ENCODE assay signal across 8 cellular contexts in the genomic region with DNA sequence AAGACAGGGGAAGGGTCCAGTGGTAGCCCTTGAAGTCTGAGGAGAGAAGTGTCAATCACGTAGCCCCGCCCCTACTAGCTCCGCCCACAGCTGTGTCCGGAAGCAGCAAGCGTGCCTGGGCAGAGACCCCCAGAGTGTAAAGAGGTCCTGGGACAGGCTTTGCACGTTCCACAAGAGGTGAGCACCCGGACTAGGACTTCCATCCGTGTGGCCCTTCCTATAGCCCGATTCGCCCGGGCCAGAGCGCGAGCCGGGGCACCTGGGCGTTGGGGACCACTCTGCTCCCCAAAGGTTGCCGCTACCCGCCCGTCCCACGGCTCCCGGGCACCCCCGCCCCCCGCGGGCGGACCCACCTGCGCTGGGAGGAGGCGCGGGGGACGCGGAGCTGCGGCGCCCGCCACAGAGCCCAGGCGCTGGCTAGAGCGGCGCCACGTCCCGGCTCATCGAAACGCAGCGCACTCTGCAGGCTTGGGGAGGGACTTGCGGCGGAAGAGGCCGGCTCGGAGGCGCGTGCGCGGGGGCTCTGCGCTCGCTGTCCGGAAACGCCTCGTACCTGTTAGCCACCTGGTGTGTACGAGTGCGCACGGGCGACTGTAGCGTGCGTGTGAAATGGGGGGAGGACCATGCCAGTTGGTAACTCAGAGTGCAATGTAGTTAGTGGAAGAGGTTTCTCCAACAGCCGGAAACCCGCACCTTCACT. TPM values are rescaled to one million over a fixed set of nuclear protein-coding genes. Genes with fewer than 3 reads are reported as not detected.
A peak's percentile ranks its signal among the peaks of the same experiment; 100 is the strongest.
DNase-seq lines count a peak whose midpoint lies in the region; ATAC-seq, FAIRE-seq and TF ChIP-seq lines count a peak whose summit lies in the region.

A gene with protein sequence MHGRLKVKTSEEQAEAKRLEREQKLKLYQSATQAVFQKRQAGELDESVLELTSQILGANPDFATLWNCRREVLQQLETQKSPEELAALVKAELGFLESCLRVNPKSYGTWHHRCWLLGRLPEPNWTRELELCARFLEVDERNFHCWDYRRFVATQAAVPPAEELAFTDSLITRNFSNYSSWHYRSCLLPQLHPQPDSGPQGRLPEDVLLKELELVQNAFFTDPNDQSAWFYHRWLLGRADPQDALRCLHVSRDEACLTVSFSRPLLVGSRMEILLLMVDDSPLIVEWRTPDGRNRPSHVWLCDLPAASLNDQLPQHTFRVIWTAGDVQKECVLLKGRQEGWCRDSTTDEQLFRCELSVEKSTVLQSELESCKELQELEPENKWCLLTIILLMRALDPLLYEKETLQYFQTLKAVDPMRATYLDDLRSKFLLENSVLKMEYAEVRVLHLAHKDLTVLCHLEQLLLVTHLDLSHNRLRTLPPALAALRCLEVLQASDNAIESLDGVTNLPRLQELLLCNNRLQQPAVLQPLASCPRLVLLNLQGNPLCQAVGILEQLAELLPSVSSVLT (minus strand): TSS at position 464 of the 700 bp plus-strand sequence. CDS start 482 bp downstream, outside the sequence.

- H3K9me3 ChIP-seq in RWPE2 (ENCODE audit: severe bottlenecking) (no peaks in the 10 kb centered on the region), neural progenitor cell (ENCODE audit: low read depth) (no peaks in the 10 kb centered on the region)

- peak within 1 kb of the TSS; percentile 90 for H3K27ac Mint-ChIP-seq in neural progenitor cell

- H3K79me2 ChIP-seq in neural progenitor cell (ENCODE audit: low read depth) = peaks cover 8% of the 10 kb centered on the region

- H3K27me3 ChIP-seq in RWPE2 (ENCODE audit: insufficient read depth, poor library complexity, severe bottlenecking) = no peaks in the 10 kb centered on the region
- H3K27me3 ChIP-seq in neural progenitor cell = no peaks in the 10 kb centered on the region

- peak within 1 kb of the TSS; percentile 91 for H3K4me3 Mint-ChIP-seq in neural progenitor cell

- peaks cover 15% of the 10 kb centered on the region for H3K4me1 Mint-ChIP-seq in neural progenitor cell

- DNase-seq in ELR (ENCODE audit: low read depth) (peak; percentile 87), H54 (ENCODE audit: insufficient read length, low spot score) (peak; percentile 75), LoVo (ENCODE audit: low spot score) (peak; percentile 94), RWPE2 (ENCODE audit: low spot score) (peak; percentile 93), foreskin fibroblast (peak; percentile 84 to 95), neural progenitor cell (ENCODE audit: low spot score) (peak; percentile 96), stromal cell of bone marrow (ENCODE audit: low read depth) (peak; percentile 64)
- peak; percentile 96 for DNase-seq in activated effector memory CD4-positive, alpha-beta T cell treated with anti-CD3 and anti-CD28 coated beads, Interleukin-2, amount 50 U/mL, for 16 hours

- H4K20me1 ChIP-seq in neural progenitor cell (ENCODE audit: low read depth) = no peaks in the 10 kb centered on the region

- peak within 1 kb of the TSS; percentile 91 for H2AFZ ChIP-seq in neural progenitor cell (replicated peaks)

- H3K9ac ChIP-seq in neural progenitor cell = peak within 1 kb of the TSS; percentile 68

- peaks cover 2% of the 10 kb centered on the region for H3K36me3 Mint-ChIP-seq in neural progenitor cell

- no peak for FAIRE-seq in H54 (lab: Jason Lieb, UNC)

- H3K4me3 ChIP-seq in RWPE2 (ENCODE audit: severe bottlenecking) = peak within 1 kb of the TSS; percentile 88
- peak within 1 kb of the TSS; percentile 76 to 94 for H3K4me3 ChIP-seq in foreskin fibroblast (ENCODE audit: low read depth in 1 of 2, low read length in 2 of 2)
- H3K4me3 ChIP-seq in neural progenitor cell = peak within 1 kb of the TSS; percentile 86

- no peaks in the 10 kb centered on the region for H3K9me3 Mint-ChIP-seq in neural progenitor cell

- H3F3A ChIP-seq in neural progenitor cell (ENCODE audit: low read depth) = peaks cover 10% of the 10 kb centered on the region

- TF ChIP-seq POLR2A in H54 (IDR thresholded peaks at IDR 0.05; ENCODE audit: low read depth, low read length) = peak; percentile 62

- ATAC-seq in RWPE2 (ENCODE audit: low read depth) = peak; percentile 83

- H3K4me1 ChIP-seq in RWPE2 (ENCODE audit: insufficient read depth, poor library complexity, severe bottlenecking) (peaks cover 32% of the 10 kb centered on the region), neural progenitor cell (peaks cover 6% of the 10 kb centered on the region)

- H3K36me3 ChIP-seq in RWPE2 (ENCODE audit: low read depth) (peaks cover 29% of the 10 kb centered on the region), neural progenitor cell (no peaks in the 10 kb centered on the region)

- TF ChIP-seq CTCF in RWPE2 (IDR thresholded peaks at IDR 0.05; ENCODE audit: poor library complexity, severe bottlenecking) (peak; percentile 97), foreskin fibroblast (IDR thresholded peaks at IDR 0.05; ENCODE audit: low read depth, low read length) (peak; percentile 63), neural progenitor cell (IDR thresholded peaks at IDR 0.05) (peak; percentile 78)

- H3K27ac ChIP-seq in RWPE2 (ENCODE audit: poor library complexity, severe bottlenecking) = peak within 1 kb of the TSS; percentile 98
- peak within 1 kb of the TSS; percentile 79 for H3K27ac ChIP-seq in neural progenitor cell

- H3K27me3 Mint-ChIP-seq in neural progenitor cell (ENCODE audit: insufficient read depth, low read depth) = peaks cover 8% of the 10 kb centered on the region

- H3K4me2 ChIP-seq in neural progenitor cell = peak within 1 kb of the TSS; percentile 82

RNA-seq across cellular contexts. Expression of the gene that starts here (rescaled TPM):
- total RNA-seq in neural progenitor cell (ENCODE audit: low replicate concordance) = 7.1 and 22.9 TPM in 2 replicates

Comparison
In these comparisons a context has a peak if more than half of its experiments do, and no peak if none do; other contexts are left out.
1. Peak in every context shown above with its lines: DNase-seq, ATAC-seq, H3K4me3 ChIP-seq and H3K27ac ChIP-seq.